19 cellular contexts compared by ENCODE assay signal in genomic region chr16:60110531-60110930, GRCh38.
DNase-seq lines count a peak whose midpoint lies in the region; ATAC-seq, FAIRE-seq and TF ChIP-seq lines count a peak whose summit lies in the region.
"Had no signal": no experiment of that assay in that cellular context is flagged by ENCODE, and none has a peak within 500 bp of the region (broad histone marks: within the 10 kb centered on the region; RNA-seq: fewer than 3 reads in every experiment).

No MANE protein-coding gene starts in this region.

- TF ChIP-seq CTCF in HFFc6 (IDR thresholded peaks at IDR 0.05) = no peak
- TF ChIP-seq CTCF in epithelial cell of esophagus (IDR thresholded peaks at IDR 0.05; ENCODE audit: insufficient read depth, low read depth, low read length, missing control alignments) = no peak
- TF ChIP-seq CTCF in foreskin fibroblast (IDR thresholded peaks at IDR 0.05; ENCODE audit: low read depth, low read length) = no peak

- peak overlapping the region; percentile 55; the same call in 1 of the 2 replicates for H3K27ac Mint-ChIP-seq in HFFc6
- H3K27ac Mint-ChIP-seq: CD4-positive, alpha-beta memory T cell had no signal

- H3K36me3 Mint-ChIP-seq in HFFc6 (ENCODE audit: low read depth) = no peaks in the 10 kb centered on the region
- H3K36me3 Mint-ChIP-seq: CD4-positive, alpha-beta memory T cell had no signal

- H3K4me3 ChIP-seq in epithelial cell of esophagus (ENCODE audit: low read length) = no peak overlapping the region
- no peak overlapping the region for H3K4me3 ChIP-seq in foreskin fibroblast (ENCODE audit: low read depth in 1 of 2, low read length in 2 of 2)
- H3K4me3 ChIP-seq: HAP-1 had no signal

- no peak for FAIRE-seq in urothelium cell line (lab: Jason Lieb, UNC)
- FAIRE-seq: GM12891, GM18507, H54 had no signal

- ATAC-seq in HG03159 (IDR thresholded peaks at IDR 0.05; ENCODE audit: unreplicated experiment) = no peak

- H3K27me3 Mint-ChIP-seq in HFFc6 (ENCODE audit: insufficient read depth) = no peaks in the 10 kb centered on the region
- H3K27me3 Mint-ChIP-seq: CD4-positive, alpha-beta memory T cell had no signal

- no peaks in the 10 kb centered on the region; the same call in 1 of the 2 replicates for H3K9me3 Mint-ChIP-seq in HFFc6

- peaks cover 41% of the 10 kb centered on the region for H3K4me1 Mint-ChIP-seq in HFFc6 (ENCODE audit: low read depth)
- H3K4me1 Mint-ChIP-seq: CD4-positive, alpha-beta memory T cell had no signal

- DNase-seq in EL (peak; percentile 75), HFFc6 (peak; percentile 74), epithelial cell of esophagus (ENCODE audit: low read depth) (peak; percentile 54), foreskin fibroblast (peak; percentile 46 to 47), HuH-7.5 (ENCODE audit: low spot score) (no peak), urothelium cell line (ENCODE audit: low spot score) (no peak)
- DNase-seq: C1 segment of cervical spinal cord; Calu3; CD4-positive, alpha-beta memory T cell; COR-L47; DMS53; DMS79 treated with DMSO at 0.1 percent for 48 hours; GF-D8; GOT3 had no signal

- H3K4me3 Mint-ChIP-seq in HFFc6 = 0 out of 2 replicates have a peak overlapping the region, but pooled peaks have one; percentile 1
- H3K4me3 Mint-ChIP-seq: CD4-positive, alpha-beta memory T cell had no signal

Comparison
In these comparisons a context has a peak if more than half of its experiments do, and no peak if none do; other contexts are left out.
1. DNase-seq: peak in EL (single experiment), HFFc6 (single experiment), epithelial cell of esophagus (single experiment) and foreskin fibroblast (2 of 2); none in HuH-7.5 (single experiment) and urothelium cell line (single experiment).